ENCODE assay signal across 8 cellular contexts in the genomic region with DNA sequence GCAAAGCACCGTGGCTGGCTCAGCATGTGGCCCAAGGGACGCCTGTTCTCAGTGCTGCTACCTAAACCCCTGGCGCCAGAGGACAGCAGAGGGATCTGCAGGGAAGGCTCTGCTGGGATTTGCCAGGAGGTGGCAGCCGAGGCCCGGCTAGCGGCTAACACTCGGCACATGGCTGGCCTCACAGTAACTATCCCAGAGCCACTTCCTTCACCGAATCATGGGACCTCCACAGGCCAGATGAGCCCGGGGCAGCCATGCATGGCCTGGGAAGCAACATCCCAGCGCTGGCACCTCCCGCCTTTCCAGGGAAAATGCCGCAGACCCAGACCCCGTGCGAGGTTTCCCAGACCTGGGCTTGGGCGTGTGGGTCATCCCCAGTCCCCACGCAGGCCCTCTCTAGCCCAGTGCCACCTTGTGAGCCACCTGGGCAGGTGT. TPM values are rescaled to one million over a fixed set of nuclear protein-coding genes. Genes with fewer than 3 reads are reported as not detected.
A peak's percentile ranks its signal among the peaks of the same experiment; 100 is the strongest.
DNase-seq lines count a peak whose midpoint lies in the region; ATAC-seq and TF ChIP-seq lines count a peak whose summit lies in the region.

No MANE protein-coding gene starts in this region.

- DNase-seq in NCI-H526 treated with DMSO at 0.1 percent for 48 hours (lab: John Stamatoyannopoulos, UW) (peak; percentile 63), epidermal melanocyte (ENCODE audit: insufficient read length, low spot score) (peak; percentile 95), mucosa of descending colon (peak; percentile 74 to 90 (median 85)), OCI-M2 (lab: John Stamatoyannopoulos, UW; ENCODE audit: unreplicated experiment) (no peak)
- peak; percentile 81 for DNase-seq in activated CD8-positive, alpha-beta memory T cell treated with anti-CD3 and anti-CD28 coated beads, Interleukin-2, amount 10 ng/mL, durations not matched to agents 7 days and 5 days
- peak; percentile 9 to 34 for DNase-seq in stimulated activated CD8-positive, alpha-beta memory T cell treated with anti-CD3 and anti-CD28 coated beads, Interleukin-7, amount 100 ng/mL, for 1 hour (ENCODE audit: low read depth in 2 of 2)

- TF ChIP-seq CTCF in GM12874 (IDR thresholded peaks at IDR 0.05; ENCODE audit: insufficient read depth, low read depth, low read length) (peak; percentile 95), mucosa of descending colon (IDR thresholded peaks at IDR 0.05) (peak; percentile 88)

- H3K36me3 ChIP-seq in mucosa of descending colon (ENCODE audit: low read depth), result no peaks in the 10 kb centered on the region

- peak; percentile 78 for ATAC-seq in HG02642 (IDR thresholded peaks at IDR 0.05; ENCODE audit: poor library complexity, unreplicated experiment)
- ATAC-seq in activated CD8-positive, alpha-beta memory T cell treated with anti-CD3 and anti-CD28 coated beads, Interleukin-2, amount 10 ng/mL, durations not matched to agents 7 days and 5 days, result peak; percentile 95
- ATAC-seq in mucosa of descending colon, result peak; percentile 97

- no peak overlapping the region for H3K4me3 ChIP-seq in mucosa of descending colon

- H3K4me1 ChIP-seq in mucosa of descending colon (ENCODE audit: low read depth), result peaks cover 3% of the 10 kb centered on the region

- no peaks in the 10 kb centered on the region for H3K27me3 Mint-ChIP-seq in activated CD8-positive, alpha-beta memory T cell treated with anti-CD3 and anti-CD28 coated beads, Interleukin-2, amount 10 ng/mL, durations not matched to agents 7 days and 5 days

- H3K4me1 Mint-ChIP-seq in activated CD8-positive, alpha-beta memory T cell treated with anti-CD3 and anti-CD28 coated beads, Interleukin-2, amount 10 ng/mL, durations not matched to agents 7 days and 5 days, result peaks cover 7% of the 10 kb centered on the region

- CTCF ChIA-PET in activated CD8-positive, alpha-beta memory T cell treated with anti-CD3 and anti-CD28 coated beads, Interleukin-2, amount 10 ng/mL, durations not matched to agents 7 days and 5 days (lab: Charles Lee), result interaction anchor here (1.3 to 1.5 kb wide), 2 partner anchors 131 to 230 kb away, joined by 3 to 4 read pairs; no protein-coding TSS in a partner anchor

- H3K27ac Mint-ChIP-seq in activated CD8-positive, alpha-beta memory T cell treated with anti-CD3 and anti-CD28 coated beads, Interleukin-2, amount 10 ng/mL, durations not matched to agents 7 days and 5 days, result no peak overlapping the region

- H3K36me3 Mint-ChIP-seq in activated CD8-positive, alpha-beta memory T cell treated with anti-CD3 and anti-CD28 coated beads, Interleukin-2, amount 10 ng/mL, durations not matched to agents 7 days and 5 days, result no peaks in the 10 kb centered on the region

- H3K9me3 Mint-ChIP-seq in activated CD8-positive, alpha-beta memory T cell treated with anti-CD3 and anti-CD28 coated beads, Interleukin-2, amount 10 ng/mL, durations not matched to agents 7 days and 5 days (ENCODE audit: low read depth), result no peaks in the 10 kb centered on the region

- H3K9me3 ChIP-seq in mucosa of descending colon, result no peaks in the 10 kb centered on the region

- H3K4me3 Mint-ChIP-seq in activated CD8-positive, alpha-beta memory T cell treated with anti-CD3 and anti-CD28 coated beads, Interleukin-2, amount 10 ng/mL, durations not matched to agents 7 days and 5 days, result no peak overlapping the region

- intact Hi-C loops in mucosa of descending colon (cut with DNase I, micrococcal nuclease), result loop anchor here (5.0 to 10.0 kb wide), 3 partner anchors 129 to 232 kb away; no protein-coding TSS in a partner anchor

RNA-seq across cellular contexts. Expression of a gene that starts 36.4 kb away (rescaled TPM):
- 1 to 10 TPM; 1.5 to 2.6 TPM for total RNA-seq in activated CD8-positive, alpha-beta memory T cell treated with anti-CD3 and anti-CD28 coated beads, Interleukin-2, amount 10 ng/mL, durations not matched to agents 7 days and 5 days
- 1 to 10 TPM in 1 of 3 donors, under 1 TPM in 2; 0.46 to 1.3 (median 0.55) TPM for total RNA-seq in mucosa of descending colon
